In genomic region chr12:57430931-57431566, GRCh38 we compare ENCODE assay signal across 1 cellular context.
TF ChIP-seq lines count a peak whose summit lies in the region.

R3HDM2 (minus strand) TSS chr12:57431043; CDS start chr12:57310428, 120,615 bp downstream.

TF ChIP-seq in K562, 482 proteins besides CTCF, POLR2A, EP300 and RAD21 (continued from another document and continues in another):
- TF ChIP-seq ARID4B (CRISPR knock-in tag; IDR thresholded peaks at IDR 0.05) (peak; percentile 68; the same call in 1 of the 2 replicates), KLF13 (tag; IDR thresholded peaks at IDR 0.05; ENCODE audit: borderline replicate concordance, low read depth) (peak; percentile 63; the same call in 1 of the 2 replicates), ZFX (CRISPR knock-in tag; IDR thresholded peaks at IDR 0.05) (peak; percentile 98), PPARD (CRISPR knock-in tag; IDR thresholded peaks at IDR 0.05) (no peak), KLF10 (CRISPR knock-in tag; IDR thresholded peaks at IDR 0.05) (no peak), KLF16 (IDR thresholded peaks at IDR 0.05) (no peak), GATA2 (CRISPR knock-in tag; IDR thresholded peaks at IDR 0.05) (no peak), CBFA2T3 (IDR thresholded peaks at IDR 0.05) (no peak), NCOA4 (IDR thresholded peaks at IDR 0.05; ENCODE audit: partially characterized antibody) (no peak), SREBF1 (IDR thresholded peaks at IDR 0.05; ENCODE audit: borderline replicate concordance, low read depth, low read length) (no peak), KHSRP (IDR thresholded peaks at IDR 0.05) (no peak), SP2 (IDR thresholded peaks at IDR 0.05; ENCODE audit: extremely low read depth, low read depth, low read length, poor library complexity, severe bottlenecking) (no peak), ZNF263 (CRISPR knock-in tag; IDR thresholded peaks at IDR 0.05; ENCODE audit: borderline replicate concordance) (peak; percentile 68; the same call in 1 of the 2 replicates), USF1 (CRISPR knock-in tag; IDR thresholded peaks at IDR 0.05) (peak; percentile 65), SAFB (IDR thresholded peaks at IDR 0.05; ENCODE audit: borderline replicate concordance, low read depth, low read length) (no peak), HOMEZ (CRISPR knock-in tag; IDR thresholded peaks at IDR 0.05) (no peak), TRIM28 (IDR thresholded peaks at IDR 0.05) (no peak), ZNF695 (CRISPR knock-in tag; IDR thresholded peaks at IDR 0.05) (no peak), ZHX1 (conservative IDR thresholded peaks at IDR 0.05; ENCODE audit: low read length) (no peak), SRSF3 (IDR thresholded peaks at IDR 0.05; ENCODE audit: insufficient read depth, low read length) (no peak), ETV1 (tag; conservative IDR thresholded peaks at IDR 0.05; ENCODE audit: low read depth) (0 out of 2 replicates have a peak, but pooled peaks have one; percentile 25), MLLT1 (IDR thresholded peaks at IDR 0.05) (no peak), ZNF407 (IDR thresholded peaks at IDR 0.05; ENCODE audit: low read depth) (no peak), ASH1L (IDR thresholded peaks at IDR 0.05; ENCODE audit: borderline replicate concordance, low read depth, partially characterized antibody) (no peak), PHTF2 (CRISPR knock-in tag; IDR thresholded peaks at IDR 0.05) (no peak), SMAD4 (CRISPR knock-in tag; conservative IDR thresholded peaks at IDR 0.05) (peak; percentile 32; the same call in 1 of the 2 replicates), MBD2 (IDR thresholded peaks at IDR 0.05; ENCODE audit: borderline replicate concordance, low read depth) (peak; percentile 58; the same call in 1 of the 2 replicates), HEY1 (CRISPR knock-in tag; IDR thresholded peaks at IDR 0.05; ENCODE audit: borderline replicate concordance) (no peak), EGR1 (conservative IDR thresholded peaks at IDR 0.05) (peak; percentile 82), FOXP4 (CRISPR knock-in tag; IDR thresholded peaks at IDR 0.05; ENCODE audit: borderline replicate concordance) (peak; percentile 99), ZBTB1 (CRISPR knock-in tag; IDR thresholded peaks at IDR 0.05; ENCODE audit: borderline replicate concordance, low read depth) (peak; percentile 88; the same call in 1 of the 2 replicates), NR1H2 (CRISPR knock-in tag; IDR thresholded peaks at IDR 0.05) (no peak), ZNF639 (CRISPR knock-in tag; conservative IDR thresholded peaks at IDR 0.05 in 1 of 2, IDR thresholded peaks at IDR 0.05 in 1 of 2) (no peak; a peak in 1 of 4 replicates)
